In genomic region chr3:181402347-181402746, GRCh38 we compare ENCODE assay signal across 30 cellular contexts.
"Had no signal": no experiment of that assay in that cellular context is flagged by ENCODE, and none has a peak within 500 bp of the region (broad histone marks: within the 10 kb centered on the region; RNA-seq: fewer than 3 reads in every experiment).

No MANE protein-coding gene starts in this region.

- ATAC-seq: activated CD8-positive, alpha-beta T cell treated with anti-CD3 and anti-CD28 coated beads for 36 hours; activated T-cell treated with anti-CD3 and anti-CD28 coated beads, Interleukin-2, amount 50 U/mL, for 72 hours; activated T-helper 17 cell treated with anti-CD3 and anti-CD28 coated beads, Interleukin-2, amount 50 U/mL, for 72 hours; K562; Panc1 had no signal

- H3K27me3 ChIP-seq: brain microvascular endothelial cell, cardiac muscle cell, SJCRH30 had no signal

- H3K9me3 ChIP-seq: SJCRH30 had no signal

- H3K4me1 ChIP-seq: SJCRH30 had no signal

- DNase-seq: activated CD4-positive, alpha-beta T cell treated with anti-CD3 and anti-CD28 coated beads, Interleukin-2, amount 10 ng/mL, durations not matched to agents 24 days and 14 days; activated CD4-positive, alpha-beta T cell treated with anti-CD3 and anti-CD28 coated beads, Interleukin-2, amount 50 U/mL, for 4 hours; activated CD8-positive, alpha-beta T cell treated with anti-CD3 and anti-CD28 coated beads for 36 hours; activated effector memory CD4-positive, alpha-beta T cell treated with anti-CD3 and anti-CD28 coated beads, Interleukin-2, amount 50 U/mL, for 16 hours; activated naive CD4-positive, alpha-beta T cell; activated naive CD4-positive, alpha-beta T cell treated with anti-CD3 and anti-CD28 coated beads, Interleukin-2, amount 50 U/mL, for 16 hours; activated naive CD8-positive, alpha-beta T cell treated with anti-CD3 and anti-CD28 coated beads for 36 hours; activated T-cell treated with anti-CD3 and anti-CD28 coated beads, Interleukin-2, amount 50 U/mL, for 1 hour; activated T-cell treated with anti-CD3 and anti-CD28 coated beads, Interleukin-2, amount 50 U/mL, for 72 hours; amniotic stem cell; aorta; brain microvascular endothelial cell; Kasumi-1; MM.1S; MV-4-11; NCI-H1092; NCI-H1436 treated with DMSO at 0.1 percent for 48 hours; NCI-H1694 treated with DMSO at 0.1 percent for 48 hours; NCI-H2029; NCI-H345; NCI-H524 treated with DMSO at 0.1 percent for 48 hours; SHP77; SJCRH30; T1000; WERI-Rb-1 had no signal

- H3K27ac ChIP-seq: brain microvascular endothelial cell, cardiac muscle cell, SJCRH30, SK-N-MC, WERI-Rb-1 had no signal

- H3K36me3 ChIP-seq: brain microvascular endothelial cell, cardiac muscle cell, SJCRH30, WERI-Rb-1 had no signal

- H3K4me3 ChIP-seq: cardiac muscle cell, K562, SJCRH30, SK-N-MC had no signal
